Comparison of ENCODE assay signal across 25 cellular contexts in genomic region chr3:48637305-48637704, GRCh38. TPM values are rescaled to one million over a fixed set of nuclear protein-coding genes. Genes with fewer than 3 reads are reported as not detected.
A peak's percentile ranks its signal among the peaks of the same experiment; 100 is the strongest.
DNase-seq lines count a peak whose midpoint lies in the region; ATAC-seq and TF ChIP-seq lines count a peak whose summit lies in the region.
"Had no signal": no experiment of that assay in that cellular context is flagged by ENCODE, and none has a peak within 500 bp of the region (broad histone marks: within the 10 kb centered on the region; RNA-seq: fewer than 3 reads in every experiment).

No MANE protein-coding gene starts in this region.

- H3K4me3 ChIP-seq in CD8-positive, alpha-beta T cell (ENCODE audit: low read depth, low read length), result no peak overlapping the region
- H3K4me3 ChIP-seq: gastrocnemius medialis, GM23248, K562, left lung, SJCRH30 had no signal

- no peaks in the 10 kb centered on the region for H3K9me3 Mint-ChIP-seq in activated CD8-positive, alpha-beta T cell treated with anti-CD3 and anti-CD28 coated beads, Interleukin-2, amount 10 ng/mL, durations not matched to agents 7 days and 5 days (ENCODE audit: insufficient read depth)
- H3K9me3 Mint-ChIP-seq in activated CD8-positive, alpha-beta T cell treated with anti-CD3 and anti-CD28 coated beads for 36 hours, result no peaks in the 10 kb centered on the region
- H3K9me3 Mint-ChIP-seq in CD8-positive, alpha-beta T cell, result no peaks in the 10 kb centered on the region
- H3K9me3 Mint-ChIP-seq in WTC11, result no peaks in the 10 kb centered on the region
- no peaks in the 10 kb centered on the region for H3K9me3 Mint-ChIP-seq in mesothelial cell of epicardium
- H3K9me3 Mint-ChIP-seq: activated naive CD8-positive, alpha-beta T cell treated with anti-CD3 and anti-CD28 coated beads, Interleukin-2, amount 50 U/mL, for 24 hours; CD14-positive monocyte had no signal

- peak overlapping the region; percentile 32 for H3K27ac Mint-ChIP-seq in activated CD8-positive, alpha-beta T cell treated with anti-CD3 and anti-CD28 coated beads, Interleukin-2, amount 10 ng/mL, durations not matched to agents 7 days and 5 days
- H3K27ac Mint-ChIP-seq in activated CD8-positive, alpha-beta T cell treated with anti-CD3 and anti-CD28 coated beads for 36 hours, result no peak overlapping the region
- no peak overlapping the region for H3K27ac Mint-ChIP-seq in CD8-positive, alpha-beta T cell
- H3K27ac Mint-ChIP-seq in WTC11 (peak overlapping the region; percentile 98), mesothelial cell of epicardium (no peak overlapping the region)
- H3K27ac Mint-ChIP-seq: activated naive CD8-positive, alpha-beta T cell treated with anti-CD3 and anti-CD28 coated beads, Interleukin-2, amount 50 U/mL, for 24 hours had no signal

- intact Hi-C loops in activated CD8-positive, alpha-beta T cell treated with anti-CD3 and anti-CD28 coated beads for 36 hours (cut with micrococcal nuclease), result no loop called here
- intact Hi-C loops in CD8-positive, alpha-beta T cell (cut with DNase I, micrococcal nuclease), result loop anchor here in 1 of 2 experiments (5.0 kb wide), 1 partner anchor 165 kb away; no protein-coding TSS in a partner anchor

- no peak for ATAC-seq in activated CD8-positive, alpha-beta T cell treated with anti-CD3 and anti-CD28 coated beads, Interleukin-2, amount 10 ng/mL, durations not matched to agents 7 days and 5 days
- ATAC-seq in activated CD8-positive, alpha-beta T cell treated with anti-CD3 and anti-CD28 coated beads for 36 hours, result no peak
- no peak for ATAC-seq in CD8-positive, alpha-beta T cell
- ATAC-seq in WTC11 (no peak), HG02938 (IDR thresholded peaks at IDR 0.05; ENCODE audit: unreplicated experiment) (no peak), HG03460 (IDR thresholded peaks at IDR 0.05; ENCODE audit: unreplicated experiment) (no peak), GM21381 (IDR thresholded peaks at IDR 0.05; ENCODE audit: unreplicated experiment) (no peak)
- ATAC-seq: activated naive CD8-positive, alpha-beta T cell treated with anti-CD3 and anti-CD28 coated beads, Interleukin-2, amount 50 U/mL, for 24 hours; gastrocnemius medialis; K562; left lung had no signal

- H3K4me1 ChIP-seq in CD8-positive, alpha-beta T cell (ENCODE audit: insufficient read depth, low read length), result peaks cover 17% of the 10 kb centered on the region

- no peak for TF ChIP-seq CTCF in activated CD8-positive, alpha-beta T cell treated with anti-CD3 and anti-CD28 coated beads for 36 hours (IDR thresholded peaks at IDR 0.05)
- no peak for TF ChIP-seq CTCF in CD8-positive, alpha-beta T cell (IDR thresholded peaks at IDR 0.05)
- TF ChIP-seq CTCF in WTC11 (IDR thresholded peaks at IDR 0.05), result no peak
- no peak for TF ChIP-seq CTCF in mesothelial cell of epicardium (IDR thresholded peaks at IDR 0.05; ENCODE audit: unreplicated experiment)

- H3K4me1 Mint-ChIP-seq in activated CD8-positive, alpha-beta T cell treated with anti-CD3 and anti-CD28 coated beads, Interleukin-2, amount 10 ng/mL, durations not matched to agents 7 days and 5 days (ENCODE audit: low read depth), result peaks cover 30% of the 10 kb centered on the region
- peaks cover 21% of the 10 kb centered on the region for H3K4me1 Mint-ChIP-seq in activated CD8-positive, alpha-beta T cell treated with anti-CD3 and anti-CD28 coated beads for 36 hours (ENCODE audit: low read depth)
- H3K4me1 Mint-ChIP-seq in CD8-positive, alpha-beta T cell (ENCODE audit: low read depth), result peaks cover 17% of the 10 kb centered on the region
- H3K4me1 Mint-ChIP-seq in WTC11, result peaks cover 32% of the 10 kb centered on the region
- peaks cover 21% of the 10 kb centered on the region for H3K4me1 Mint-ChIP-seq in mesothelial cell of epicardium

- H3K27ac ChIP-seq in CD8-positive, alpha-beta T cell (ENCODE audit: low read depth, low read length), result no peak overlapping the region
- H3K27ac ChIP-seq: GM23248, HL-60, left lung had no signal

- CTCF ChIA-PET in activated CD8-positive, alpha-beta T cell treated with anti-CD3 and anti-CD28 coated beads, Interleukin-2, amount 10 ng/mL, durations not matched to agents 7 days and 5 days (lab: Charles Lee), result interaction anchor here (3.6 kb wide), 1 partner anchor 80 kb away, joined by 23 read pairs; the partner anchor contains the start of gene PFKFB4
- CTCF ChIA-PET in activated CD8-positive, alpha-beta T cell treated with anti-CD3 and anti-CD28 coated beads for 36 hours (lab: Charles Lee), result interaction anchor here (2.0 kb wide), 1 partner anchor 76 kb away, joined by 6 read pairs; no protein-coding TSS in a partner anchor
- CTCF ChIA-PET in CD8-positive, alpha-beta T cell (lab: Charles Lee), result interaction anchor here (1.1 kb wide), 1 partner anchor 19 kb away, joined by 3 read pairs; no protein-coding TSS in a partner anchor
- CTCF ChIA-PET in WTC11 (lab: Charles Lee), result interaction anchor here (3.3 to 3.6 kb wide), 2 partner anchors 19 to 26 kb away, joined by 46 to 51 read pairs; partner anchors contain the start of gene CELSR3

- no peaks in the 10 kb centered on the region for H3K36me3 ChIP-seq in CD8-positive, alpha-beta T cell (ENCODE audit: insufficient read depth, low read length)
- H3K36me3 ChIP-seq: SJCRH30 had no signal

- POLR2A ChIA-PET in activated CD8-positive, alpha-beta T cell treated with anti-CD3 and anti-CD28 coated beads, Interleukin-2, amount 10 ng/mL, durations not matched to agents 7 days and 5 days (lab: Charles Lee), result no interaction called here
- POLR2A ChIA-PET in activated CD8-positive, alpha-beta T cell treated with anti-CD3 and anti-CD28 coated beads for 36 hours (lab: Charles Lee), result interaction anchor here (1.0 kb wide), 1 partner anchor 9 kb away, joined by 4 read pairs; no protein-coding TSS in a partner anchor
- POLR2A ChIA-PET in CD8-positive, alpha-beta T cell (lab: Charles Lee), result interaction anchor here (0.5 kb wide), 1 partner anchor 1357 kb away, joined by 3 read pairs; no protein-coding TSS in a partner anchor
- POLR2A ChIA-PET in WTC11 (lab: Charles Lee), result no interaction called here

- H3K36me3 Mint-ChIP-seq in activated CD8-positive, alpha-beta T cell treated with anti-CD3 and anti-CD28 coated beads, Interleukin-2, amount 10 ng/mL, durations not matched to agents 7 days and 5 days (ENCODE audit: low read depth), result peaks cover 16% of the 10 kb centered on the region
- H3K36me3 Mint-ChIP-seq in activated CD8-positive, alpha-beta T cell treated with anti-CD3 and anti-CD28 coated beads for 36 hours (ENCODE audit: low read depth), result peaks cover 7% of the 10 kb centered on the region
- peaks cover 12% of the 10 kb centered on the region for H3K36me3 Mint-ChIP-seq in CD8-positive, alpha-beta T cell
- H3K36me3 Mint-ChIP-seq in WTC11, result peaks cover 25% of the 10 kb centered on the region
- H3K36me3 Mint-ChIP-seq in mesothelial cell of epicardium, result peaks cover 4% of the 10 kb centered on the region

- DNase-seq in activated CD8-positive, alpha-beta T cell treated with anti-CD3 and anti-CD28 coated beads, Interleukin-2, amount 10 ng/mL, durations not matched to agents 7 days and 5 days, result no peak
- no peak for DNase-seq in activated CD8-positive, alpha-beta T cell treated with anti-CD3 and anti-CD28 coated beads for 36 hours
- DNase-seq in CD8-positive, alpha-beta T cell, result peak in 1 of 7 experiments; percentile 6
- DNase-seq in WTC11 (ENCODE audit: low spot score), result no peak
- no peak for DNase-seq in mesothelial cell of epicardium (ENCODE audit: low spot score in 2 of 2, unreplicated experiment in 2 of 2)
- DNase-seq: activated naive CD8-positive, alpha-beta T cell treated with anti-CD3 and anti-CD28 coated beads, Interleukin-2, amount 50 U/mL, for 24 hours; DND-41; gastrocnemius medialis; GM23248; NCI-H1048; NCI-H2029 treated with DMSO at 0.1 percent for 48 hours; posterior cingulate gyrus; SJCRH30; stimulated activated CD4-positive, alpha-beta T cell treated with anti-CD3 and anti-CD28 coated beads, Interleukin-2, amount 100 ng/mL, for 48 hours; T-helper 9 cell had no signal

- H3K27me3 ChIP-seq in CD8-positive, alpha-beta T cell (ENCODE audit: insufficient read depth, low read length), result no peaks in the 10 kb centered on the region
- H3K27me3 ChIP-seq: gastrocnemius medialis, left lung, SJCRH30 had no signal

- H3K9me3 ChIP-seq in CD8-positive, alpha-beta T cell (ENCODE audit: low read length), result no peaks in the 10 kb centered on the region
- H3K9me3 ChIP-seq: gastrocnemius medialis, left lung, SJCRH30 had no signal

- H3K4me3 Mint-ChIP-seq in activated CD8-positive, alpha-beta T cell treated with anti-CD3 and anti-CD28 coated beads, Interleukin-2, amount 10 ng/mL, durations not matched to agents 7 days and 5 days, result no peak overlapping the region
- H3K4me3 Mint-ChIP-seq in activated CD8-positive, alpha-beta T cell treated with anti-CD3 and anti-CD28 coated beads for 36 hours, result no peak overlapping the region
- H3K4me3 Mint-ChIP-seq in CD8-positive, alpha-beta T cell, result peak overlapping the region; percentile 42
- H3K4me3 Mint-ChIP-seq in WTC11, result peak overlapping the region; percentile 84
- peak overlapping the region; percentile 11 for H3K4me3 Mint-ChIP-seq in mesothelial cell of epicardium
- H3K4me3 Mint-ChIP-seq: activated naive CD8-positive, alpha-beta T cell treated with anti-CD3 and anti-CD28 coated beads, Interleukin-2, amount 50 U/mL, for 24 hours; CD14-positive monocyte had no signal

- H3K27me3 Mint-ChIP-seq in activated CD8-positive, alpha-beta T cell treated with anti-CD3 and anti-CD28 coated beads, Interleukin-2, amount 10 ng/mL, durations not matched to agents 7 days and 5 days (ENCODE audit: low read depth), result no peaks in the 10 kb centered on the region
- H3K27me3 Mint-ChIP-seq in activated CD8-positive, alpha-beta T cell treated with anti-CD3 and anti-CD28 coated beads for 36 hours, result no peaks in the 10 kb centered on the region
- H3K27me3 Mint-ChIP-seq in CD8-positive, alpha-beta T cell (ENCODE audit: low read depth), result no peaks in the 10 kb centered on the region
- H3K27me3 Mint-ChIP-seq in WTC11 (ENCODE audit: low read depth) (no peaks in the 10 kb centered on the region), mesothelial cell of epicardium (ENCODE audit: low read depth) (peaks cover 1% of the 10 kb centered on the region)
- H3K27me3 Mint-ChIP-seq: activated naive CD8-positive, alpha-beta T cell treated with anti-CD3 and anti-CD28 coated beads, Interleukin-2, amount 50 U/mL, for 24 hours had no signal

RNA-seq across cellular contexts. Expression of gene SLC26A6, which starts 2.0 kb away (rescaled TPM):
- total RNA-seq in activated CD8-positive, alpha-beta T cell treated with anti-CD3 and anti-CD28 coated beads, Interleukin-2, amount 10 ng/mL, durations not matched to agents 7 days and 5 days, result 10 to 100 TPM; 58.0 to 61.5 TPM
- total RNA-seq in activated CD8-positive, alpha-beta T cell treated with anti-CD3 and anti-CD28 coated beads for 36 hours, result 10 to 100 TPM; 41.3 to 45.0 TPM
- 10 to 100 TPM; 10.9 to 13.5 TPM for total RNA-seq in CD8-positive, alpha-beta T cell
- 57.2 to 58.9 TPM (median 57.8 TPM) in 3 replicates for total RNA-seq in WTC11 (2021)
- 18.0 to 22.7 TPM (median 21.6 TPM) in 3 replicates for total RNA-seq in mesothelial cell of epicardium

RNA-seq across cellular contexts. Expression of gene TMEM89, which starts 15.7 kb away (rescaled TPM):
- total RNA-seq in activated CD8-positive, alpha-beta T cell treated with anti-CD3 and anti-CD28 coated beads, Interleukin-2, amount 10 ng/mL, durations not matched to agents 7 days and 5 days, result under 1 TPM in 1 of 2 experiments, not detected in 1; 0.39 TPM
- total RNA-seq in activated CD8-positive, alpha-beta T cell treated with anti-CD3 and anti-CD28 coated beads for 36 hours, result under 1 TPM in 1 of 2 experiments, not detected in 1; 0.43 TPM
- total RNA-seq in CD8-positive, alpha-beta T cell, result not detected
- total RNA-seq in WTC11 (2021), result 0.53 to 0.66 TPM in 2 of 3 replicates, not detected in the other
- total RNA-seq in mesothelial cell of epicardium, result 0.84 TPM in 1 of 3 replicates, not detected in the others
- total RNA-seq: bronchial epithelial cell, gastrocnemius medialis, GM23248, K562, left lung, NCI-H460, SJCRH30, ureter had no signal

RNA-seq across cellular contexts. Expression of gene CELSR3, which starts 25.4 kb away (rescaled TPM):
- 10 to 100 TPM; 19.5 to 20.2 TPM for total RNA-seq in activated CD8-positive, alpha-beta T cell treated with anti-CD3 and anti-CD28 coated beads, Interleukin-2, amount 10 ng/mL, durations not matched to agents 7 days and 5 days
- total RNA-seq in activated CD8-positive, alpha-beta T cell treated with anti-CD3 and anti-CD28 coated beads for 36 hours, result 10 to 100 TPM; 15.8 to 17.8 TPM
- total RNA-seq in CD8-positive, alpha-beta T cell, result 1 to 10 TPM; 7.5 to 7.7 TPM
- total RNA-seq in WTC11 (2021) (27.9 to 35.7 TPM (median 32.7 TPM) in 3 replicates), mesothelial cell of epicardium (5.0 to 5.6 TPM (median 5.2 TPM) in 3 replicates)

RNA-seq across cellular contexts. Expression of gene UQCRC1, which starts 27.9 kb away (rescaled TPM):
- total RNA-seq in activated CD8-positive, alpha-beta T cell treated with anti-CD3 and anti-CD28 coated beads, Interleukin-2, amount 10 ng/mL, durations not matched to agents 7 days and 5 days, result 100 to 1,000 TPM; 196 to 202 TPM
- 100 to 1,000 TPM; 240 to 256 TPM for total RNA-seq in activated CD8-positive, alpha-beta T cell treated with anti-CD3 and anti-CD28 coated beads for 36 hours
- total RNA-seq in CD8-positive, alpha-beta T cell, result 10 to 100 TPM; 84.2 to 92.5 TPM
- 313 to 326 TPM (median 323 TPM) in 3 replicates for total RNA-seq in WTC11 (2021)
- total RNA-seq in mesothelial cell of epicardium, result 161 to 171 TPM (median 164 TPM) in 3 replicates

RNA-seq across cellular contexts. Expression of gene COL7A1, which starts 42.2 kb away (rescaled TPM):
- 1 to 10 TPM; 1.2 to 1.6 TPM for total RNA-seq in activated CD8-positive, alpha-beta T cell treated with anti-CD3 and anti-CD28 coated beads, Interleukin-2, amount 10 ng/mL, durations not matched to agents 7 days and 5 days
- total RNA-seq in activated CD8-positive, alpha-beta T cell treated with anti-CD3 and anti-CD28 coated beads for 36 hours, result 1 to 10 TPM; 1.6 to 2.2 TPM
- total RNA-seq in CD8-positive, alpha-beta T cell, result 1 to 10 TPM; 1.2 to 1.6 TPM
- total RNA-seq in WTC11 (2021), result 8.1 to 16.1 TPM (median 15.4 TPM) in 3 replicates
- total RNA-seq in mesothelial cell of epicardium, result 14.1 to 19.2 TPM (median 15.0 TPM) in 3 replicates

Comparison
In these comparisons a context has a peak if more than half of its experiments do, and no peak if none do; other contexts are left out.
1. H3K27ac Mint-ChIP-seq: peak in activated CD8-positive, alpha-beta T cell treated with anti-CD3 and anti-CD28 coated beads, Interleukin-2, amount 10 ng/mL, durations not matched to agents 7 days and 5 days (single experiment) and WTC11 (single experiment); none in activated CD8-positive, alpha-beta T cell treated with anti-CD3 and anti-CD28 coated beads for 36 hours (single experiment), CD8-positive, alpha-beta T cell (single experiment) and mesothelial cell of epicardium (single experiment).
2. POLR2A ChIA-PET loops: an anchor here in activated CD8-positive, alpha-beta T cell treated with anti-CD3 and anti-CD28 coated beads for 36 hours (1.0 kb wide) and CD8-positive, alpha-beta T cell (0.5 kb wide); none called in activated CD8-positive, alpha-beta T cell treated with anti-CD3 and anti-CD28 coated beads, Interleukin-2, amount 10 ng/mL, durations not matched to agents 7 days and 5 days and WTC11.
3. H3K4me3 Mint-ChIP-seq: peak in CD8-positive, alpha-beta T cell (single experiment), WTC11 (single experiment) and mesothelial cell of epicardium (single experiment); none in activated CD8-positive, alpha-beta T cell treated with anti-CD3 and anti-CD28 coated beads, Interleukin-2, amount 10 ng/mL, durations not matched to agents 7 days and 5 days (single experiment) and activated CD8-positive, alpha-beta T cell treated with anti-CD3 and anti-CD28 coated beads for 36 hours (single experiment).